2 cellular contexts compared by ENCODE assay signal in genomic region chr12:57247041-57247440, GRCh38.
TF ChIP-seq lines count a peak whose summit lies in the region.

No MANE protein-coding gene starts in this region.

TF ChIP-seq in GM23338, 12 proteins besides CTCF, POLR2A, EP300 and RAD21:
- TF ChIP-seq CREB1 (CRISPR knock-in tag; IDR thresholded peaks at IDR 0.05; ENCODE audit: low read depth): no peak
- no peak for TF ChIP-seq EZH2phosphoT487 (IDR thresholded peaks at IDR 0.05; ENCODE audit: unreplicated experiment)
- TF ChIP-seq ZNF114 (CRISPR knock-in tag; IDR thresholded peaks at IDR 0.05): no peak
- TF ChIP-seq POLR2AphosphoS5 (IDR thresholded peaks at IDR 0.05; ENCODE audit: low read depth): no peak
- TF ChIP-seq, protein P1, sequence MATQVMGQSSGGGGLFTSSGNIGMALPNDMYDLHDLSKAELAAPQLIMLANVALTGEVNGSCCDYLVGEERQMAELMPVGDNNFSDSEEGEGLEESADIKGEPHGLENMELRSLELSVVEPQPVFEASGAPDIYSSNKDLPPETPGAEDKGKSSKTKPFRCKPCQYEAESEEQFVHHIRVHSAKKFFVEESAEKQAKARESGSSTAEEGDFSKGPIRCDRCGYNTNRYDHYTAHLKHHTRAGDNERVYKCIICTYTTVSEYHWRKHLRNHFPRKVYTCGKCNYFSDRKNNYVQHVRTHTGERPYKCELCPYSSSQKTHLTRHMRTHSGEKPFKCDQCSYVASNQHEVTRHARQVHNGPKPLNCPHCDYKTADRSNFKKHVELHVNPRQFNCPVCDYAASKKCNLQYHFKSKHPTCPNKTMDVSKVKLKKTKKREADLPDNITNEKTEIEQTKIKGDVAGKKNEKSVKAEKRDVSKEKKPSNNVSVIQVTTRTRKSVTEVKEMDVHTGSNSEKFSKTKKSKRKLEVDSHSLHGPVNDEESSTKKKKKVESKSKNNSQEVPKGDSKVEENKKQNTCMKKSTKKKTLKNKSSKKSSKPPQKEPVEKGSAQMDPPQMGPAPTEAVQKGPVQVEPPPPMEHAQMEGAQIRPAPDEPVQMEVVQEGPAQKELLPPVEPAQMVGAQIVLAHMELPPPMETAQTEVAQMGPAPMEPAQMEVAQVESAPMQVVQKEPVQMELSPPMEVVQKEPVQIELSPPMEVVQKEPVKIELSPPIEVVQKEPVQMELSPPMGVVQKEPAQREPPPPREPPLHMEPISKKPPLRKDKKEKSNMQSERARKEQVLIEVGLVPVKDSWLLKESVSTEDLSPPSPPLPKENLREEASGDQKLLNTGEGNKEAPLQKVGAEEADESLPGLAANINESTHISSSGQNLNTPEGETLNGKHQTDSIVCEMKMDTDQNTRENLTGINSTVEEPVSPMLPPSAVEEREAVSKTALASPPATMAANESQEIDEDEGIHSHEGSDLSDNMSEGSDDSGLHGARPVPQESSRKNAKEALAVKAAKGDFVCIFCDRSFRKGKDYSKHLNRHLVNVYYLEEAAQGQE (IDR thresholded peaks at IDR 0.05; ENCODE audit: unreplicated experiment): no peak
- TF ChIP-seq NANOG (IDR thresholded peaks at IDR 0.05; ENCODE audit: borderline replicate concordance): peak; percentile 35; the same call in 1 of the 2 replicates
- no peak for TF ChIP-seq ZNF331 (CRISPR knock-in tag; IDR thresholded peaks at IDR 0.05; ENCODE audit: low read depth)
- TF ChIP-seq, protein P2, sequence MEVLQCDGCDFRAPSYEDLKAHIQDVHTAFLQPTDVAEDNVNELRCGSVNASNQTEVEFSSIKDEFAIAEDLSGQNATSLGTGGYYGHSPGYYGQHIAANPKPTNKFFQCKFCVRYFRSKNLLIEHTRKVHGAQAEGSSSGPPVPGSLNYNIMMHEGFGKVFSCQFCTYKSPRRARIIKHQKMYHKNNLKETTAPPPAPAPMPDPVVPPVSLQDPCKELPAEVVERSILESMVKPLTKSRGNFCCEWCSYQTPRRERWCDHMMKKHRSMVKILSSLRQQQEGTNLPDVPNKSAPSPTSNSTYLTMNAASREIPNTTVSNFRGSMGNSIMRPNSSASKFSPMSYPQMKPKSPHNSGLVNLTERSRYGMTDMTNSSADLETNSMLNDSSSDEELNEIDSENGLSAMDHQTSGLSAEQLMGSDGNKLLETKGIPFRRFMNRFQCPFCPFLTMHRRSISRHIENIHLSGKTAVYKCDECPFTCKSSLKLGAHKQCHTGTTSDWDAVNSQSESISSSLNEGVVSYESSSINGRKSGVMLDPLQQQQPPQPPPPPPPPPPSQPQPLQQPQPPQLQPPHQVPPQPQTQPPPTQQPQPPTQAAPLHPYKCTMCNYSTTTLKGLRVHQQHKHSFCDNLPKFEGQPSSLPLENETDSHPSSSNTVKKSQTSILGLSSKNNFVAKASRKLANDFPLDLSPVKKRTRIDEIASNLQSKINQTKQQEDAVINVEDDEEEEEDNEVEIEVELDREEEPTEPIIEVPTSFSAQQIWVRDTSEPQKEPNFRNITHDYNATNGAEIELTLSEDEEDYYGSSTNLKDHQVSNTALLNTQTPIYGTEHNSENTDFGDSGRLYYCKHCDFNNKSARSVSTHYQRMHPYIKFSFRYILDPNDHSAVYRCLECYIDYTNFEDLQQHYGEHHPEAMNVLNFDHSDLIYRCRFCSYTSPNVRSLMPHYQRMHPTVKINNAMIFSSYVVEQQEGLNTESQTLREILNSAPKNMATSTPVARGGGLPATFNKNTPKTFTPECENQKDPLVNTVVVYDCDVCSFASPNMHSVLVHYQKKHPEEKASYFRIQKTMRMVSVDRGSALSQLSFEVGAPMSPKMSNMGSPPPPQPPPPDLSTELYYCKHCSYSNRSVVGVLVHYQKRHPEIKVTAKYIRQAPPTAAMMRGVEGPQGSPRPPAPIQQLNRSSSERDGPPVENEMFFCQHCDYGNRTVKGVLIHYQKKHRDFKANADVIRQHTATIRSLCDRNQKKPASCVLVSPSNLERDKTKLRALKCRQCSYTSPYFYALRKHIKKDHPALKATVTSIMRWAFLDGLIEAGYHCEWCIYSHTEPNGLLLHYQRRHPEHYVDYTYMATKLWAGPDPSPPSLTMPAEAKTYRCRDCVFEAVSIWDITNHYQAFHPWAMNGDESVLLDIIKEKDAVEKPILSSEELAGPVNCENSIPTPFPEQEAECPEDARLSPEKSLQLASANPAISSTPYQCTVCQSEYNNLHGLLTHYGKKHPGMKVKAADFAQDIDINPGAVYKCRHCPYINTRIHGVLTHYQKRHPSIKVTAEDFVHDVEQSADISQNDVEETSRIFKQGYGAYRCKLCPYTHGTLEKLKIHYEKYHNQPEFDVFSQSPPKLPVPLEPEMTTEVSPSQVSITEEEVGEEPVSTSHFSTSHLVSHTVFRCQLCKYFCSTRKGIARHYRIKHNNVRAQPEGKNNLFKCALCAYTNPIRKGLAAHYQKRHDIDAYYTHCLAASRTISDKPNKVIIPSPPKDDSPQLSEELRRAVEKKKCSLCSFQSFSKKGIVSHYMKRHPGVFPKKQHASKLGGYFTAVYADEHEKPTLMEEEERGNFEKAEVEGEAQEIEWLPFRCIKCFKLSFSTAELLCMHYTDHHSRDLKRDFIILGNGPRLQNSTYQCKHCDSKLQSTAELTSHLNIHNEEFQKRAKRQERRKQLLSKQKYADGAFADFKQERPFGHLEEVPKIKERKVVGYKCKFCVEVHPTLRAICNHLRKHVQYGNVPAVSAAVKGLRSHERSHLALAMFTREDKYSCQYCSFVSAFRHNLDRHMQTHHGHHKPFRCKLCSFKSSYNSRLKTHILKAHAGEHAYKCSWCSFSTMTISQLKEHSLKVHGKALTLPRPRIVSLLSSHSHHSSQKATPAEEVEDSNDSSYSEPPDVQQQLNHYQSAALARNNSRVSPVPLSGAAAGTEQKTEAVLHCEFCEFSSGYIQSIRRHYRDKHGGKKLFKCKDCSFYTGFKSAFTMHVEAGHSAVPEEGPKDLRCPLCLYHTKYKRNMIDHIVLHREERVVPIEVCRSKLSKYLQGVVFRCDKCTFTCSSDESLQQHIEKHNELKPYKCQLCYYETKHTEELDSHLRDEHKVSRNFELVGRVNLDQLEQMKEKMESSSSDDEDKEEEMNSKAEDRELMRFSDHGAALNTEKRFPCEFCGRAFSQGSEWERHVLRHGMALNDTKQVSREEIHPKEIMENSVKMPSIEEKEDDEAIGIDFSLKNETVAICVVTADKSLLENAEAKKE (CRISPR knock-in tag; IDR thresholded peaks at IDR 0.05): peak; percentile 45; the same call in 1 of the 2 replicates
- TF ChIP-seq STAT1 (IDR thresholded peaks at IDR 0.05; ENCODE audit: unreplicated experiment): no peak
- TF ChIP-seq, protein P3, sequence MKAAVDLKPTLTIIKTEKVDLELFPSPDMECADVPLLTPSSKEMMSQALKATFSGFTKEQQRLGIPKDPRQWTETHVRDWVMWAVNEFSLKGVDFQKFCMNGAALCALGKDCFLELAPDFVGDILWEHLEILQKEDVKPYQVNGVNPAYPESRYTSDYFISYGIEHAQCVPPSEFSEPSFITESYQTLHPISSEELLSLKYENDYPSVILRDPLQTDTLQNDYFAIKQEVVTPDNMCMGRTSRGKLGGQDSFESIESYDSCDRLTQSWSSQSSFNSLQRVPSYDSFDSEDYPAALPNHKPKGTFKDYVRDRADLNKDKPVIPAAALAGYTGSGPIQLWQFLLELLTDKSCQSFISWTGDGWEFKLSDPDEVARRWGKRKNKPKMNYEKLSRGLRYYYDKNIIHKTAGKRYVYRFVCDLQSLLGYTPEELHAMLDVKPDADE (IDR thresholded peaks at IDR 0.05): no peak
- TF ChIP-seq JUNB (IDR thresholded peaks at IDR 0.05; ENCODE audit: unreplicated experiment): no peak
- TF ChIP-seq EZH2 (IDR thresholded peaks at IDR 0.05; ENCODE audit: low read depth, unreplicated experiment): no peak

TF ChIP-seq in H1, 55 proteins besides CTCF, POLR2A, EP300 and RAD21:
- TF ChIP-seq USF2 (IDR thresholded peaks at IDR 0.05; ENCODE audit: low read length) (no peak), NANOG (IDR thresholded peaks at IDR 0.05; ENCODE audit: insufficient read depth, low read depth, low read length, poor library complexity, severe bottlenecking) (peak; percentile 86), RNF2 (IDR thresholded peaks at IDR 0.05; ENCODE audit: borderline replicate concordance, low read depth, low read length, missing control alignments, poor library complexity, severe bottlenecking) (no peak), NRF1 (IDR thresholded peaks at IDR 0.05; ENCODE audit: low read depth, low read length) (peak; percentile 40; the same call in 1 of the 2 replicates)
- TF ChIP-seq, protein P4, sequence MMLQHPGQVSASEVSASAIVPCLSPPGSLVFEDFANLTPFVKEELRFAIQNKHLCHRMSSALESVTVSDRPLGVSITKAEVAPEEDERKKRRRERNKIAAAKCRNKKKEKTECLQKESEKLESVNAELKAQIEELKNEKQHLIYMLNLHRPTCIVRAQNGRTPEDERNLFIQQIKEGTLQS (IDR thresholded peaks at IDR 0.05; ENCODE audit: insufficient read depth, low read depth, low read length): no peak
